Comparison of ENCODE assay signal across 18 cellular contexts in the genomic region with DNA sequence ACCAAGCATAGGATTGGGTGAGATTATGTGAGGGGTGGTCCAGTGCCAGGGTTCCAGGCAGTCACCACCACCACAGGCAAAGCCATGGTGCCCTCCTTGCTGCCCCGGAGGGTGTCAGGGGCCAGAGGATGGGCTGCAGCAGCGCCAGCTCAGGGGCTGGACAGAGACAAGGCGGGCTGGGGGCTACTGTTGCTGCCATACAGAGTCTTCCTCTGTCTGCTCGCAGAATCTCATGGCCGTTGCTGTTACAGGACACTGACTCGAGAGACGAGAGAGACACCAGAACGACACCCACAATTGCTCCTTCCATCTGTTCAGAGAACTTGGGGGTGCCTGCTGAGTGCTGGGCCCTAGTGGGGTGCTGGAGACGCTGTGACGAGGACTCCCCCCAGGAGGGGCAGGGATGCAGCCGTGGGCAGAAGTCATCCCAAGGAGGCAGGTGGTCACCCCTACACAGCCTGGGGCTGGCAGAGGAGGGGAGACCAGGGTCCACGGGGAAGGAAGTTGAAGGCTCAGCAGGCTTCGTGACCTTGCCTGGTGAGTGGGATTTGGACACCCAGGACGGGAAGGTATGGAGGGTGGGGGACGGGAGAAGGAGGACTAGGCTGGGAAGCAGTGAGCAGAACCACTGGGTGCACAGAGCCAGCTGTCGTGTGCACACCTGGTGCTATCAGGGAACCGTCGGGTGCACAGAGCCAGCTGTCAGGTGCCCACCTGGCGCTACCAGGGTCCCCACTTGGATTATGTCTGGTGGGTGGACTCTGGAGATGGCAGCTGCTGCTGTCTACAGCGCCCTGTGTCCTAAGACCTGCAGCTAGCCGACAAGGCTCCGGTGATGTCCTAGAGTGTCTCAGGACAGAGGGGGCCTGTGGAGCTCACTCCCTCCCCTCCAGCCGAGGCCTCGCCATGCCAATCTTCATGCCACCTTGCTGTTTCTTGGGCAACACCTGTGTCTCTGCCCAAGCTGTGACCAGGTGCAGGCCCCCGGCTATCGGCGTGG. TPM values are rescaled to one million over a fixed set of nuclear protein-coding genes. Genes with fewer than 3 reads are reported as not detected.
A peak's percentile ranks its signal among the peaks of the same experiment; 100 is the strongest.
DNase-seq lines count a peak whose midpoint lies in the region; ATAC-seq and TF ChIP-seq lines count a peak whose summit lies in the region.
"Had no signal": no experiment of that assay in that cellular context is flagged by ENCODE, and none has a peak within 500 bp of the region (broad histone marks: within the 10 kb centered on the region; RNA-seq: fewer than 3 reads in every experiment).

No MANE protein-coding gene starts in this region.

- peaks cover 6% of the 10 kb centered on the region for H3K4me1 Mint-ChIP-seq in type B pancreatic cell (ENCODE audit: unreplicated experiment)
- H3K4me1 Mint-ChIP-seq: IgD-negative memory B cell had no signal

- H3K4me3 Mint-ChIP-seq in type B pancreatic cell: no peak overlapping the region
- H3K4me3 Mint-ChIP-seq: activated CD8-positive, alpha-beta T cell treated with anti-CD3 and anti-CD28 coated beads, Interleukin-2, amount 10 ng/mL, durations not matched to agents 7 days and 5 days; activated naive CD4-positive, alpha-beta T cell treated with anti-CD3 and anti-CD28 coated beads, Interleukin-2, amount 50 U/mL, for 24 hours; IgD-negative memory B cell had no signal

- H3K27ac Mint-ChIP-seq in type B pancreatic cell: no peak overlapping the region
- H3K27ac Mint-ChIP-seq: activated CD8-positive, alpha-beta T cell treated with anti-CD3 and anti-CD28 coated beads, Interleukin-2, amount 10 ng/mL, durations not matched to agents 7 days and 5 days; activated naive CD4-positive, alpha-beta T cell treated with anti-CD3 and anti-CD28 coated beads, Interleukin-2, amount 50 U/mL, for 24 hours; IgD-negative memory B cell had no signal

- TF ChIP-seq CTCF in type B pancreatic cell (conservative IDR thresholded peaks at IDR 0.05): no peak

- ATAC-seq in left lobe of liver: no peak
- ATAC-seq: activated CD8-positive, alpha-beta T cell treated with anti-CD3 and anti-CD28 coated beads, Interleukin-2, amount 10 ng/mL, durations not matched to agents 7 days and 5 days; gastrocnemius medialis; psoas muscle had no signal

- peak; percentile 51 for DNase-seq in activated effector memory CD4-positive, alpha-beta T cell treated with anti-CD3 and anti-CD28 coated beads, Interleukin-2, amount 50 U/mL, for 16 hours
- no peak for DNase-seq in activated effector memory CD4-positive, alpha-beta T cell treated with Interleukin-2 at 50 U/mL for 16 hours
- peak; percentile 10 for DNase-seq in NCI-H69 (lab: John Stamatoyannopoulos, UW)
- peak; percentile 33 for DNase-seq in left lobe of liver (ENCODE audit: low spot score)
- DNase-seq in type B pancreatic cell (ENCODE audit: extremely low spot score, unreplicated experiment): peak; percentile 66
- no peak for DNase-seq in NCI-H2081 (lab: John Stamatoyannopoulos, UW)
- DNase-seq in SW 1271 (lab: John Stamatoyannopoulos, UW): no peak
- DNase-seq in NCI-H146 (lab: John Stamatoyannopoulos, UW): no peak
- DNase-seq: activated CD8-positive, alpha-beta T cell treated with anti-CD3 and anti-CD28 coated beads, Interleukin-2, amount 10 ng/mL, durations not matched to agents 7 days and 5 days; COR-L47; gastrocnemius medialis; GF-D8; SHP77 treated with DMSO at 0.1 percent for 48 hours; T1000 had no signal

- H3K27me3 Mint-ChIP-seq in type B pancreatic cell: peaks cover 42% of the 10 kb centered on the region

- H3K9me3 Mint-ChIP-seq in type B pancreatic cell: no peaks in the 10 kb centered on the region
- H3K9me3 Mint-ChIP-seq: activated naive CD4-positive, alpha-beta T cell treated with anti-CD3 and anti-CD28 coated beads, Interleukin-2, amount 50 U/mL, for 24 hours; IgD-negative memory B cell had no signal

- H3K36me3 Mint-ChIP-seq in type B pancreatic cell: no peaks in the 10 kb centered on the region
- H3K36me3 Mint-ChIP-seq: activated naive CD4-positive, alpha-beta T cell treated with anti-CD3 and anti-CD28 coated beads, Interleukin-2, amount 50 U/mL, for 24 hours; IgD-negative memory B cell had no signal

RNA-seq across cellular contexts. Expression of a gene that starts 43.9 kb away (rescaled TPM):
- total RNA-seq in left lobe of liver (not detected), type B pancreatic cell (ENCODE audit: low replicate concordance) (3.2 and 3.4 TPM in 2 replicates)
- total RNA-seq: activated CD8-positive, alpha-beta T cell treated with anti-CD3 and anti-CD28 coated beads, Interleukin-2, amount 10 ng/mL, durations not matched to agents 7 days and 5 days; cardiac muscle cell; gastrocnemius medialis; psoas muscle had no signal

Comparison
In these comparisons a context has a peak if more than half of its experiments do, and no peak if none do; other contexts are left out.
1. DNase-seq: peak in activated effector memory CD4-positive, alpha-beta T cell treated with anti-CD3 and anti-CD28 coated beads, Interleukin-2, amount 50 U/mL, for 16 hours (single experiment), NCI-H69 (single experiment), left lobe of liver (single experiment) and type B pancreatic cell (single experiment); none in activated effector memory CD4-positive, alpha-beta T cell treated with Interleukin-2 at 50 U/mL for 16 hours (single experiment), NCI-H2081 (0 of 2), SW 1271 (0 of 2) and NCI-H146 (single experiment).